In genomic region chr7:101386558-101387199, GRCh38 we compare ENCODE assay signal across 11 cellular contexts. TPM values are rescaled to one million over a fixed set of nuclear protein-coding genes. Genes with fewer than 3 reads are reported as not detected.
DNase-seq lines count a peak whose midpoint lies in the region; ATAC-seq and TF ChIP-seq lines count a peak whose summit lies in the region.
"Had no signal": no experiment of that assay in that cellular context is flagged by ENCODE, and none has a peak within 500 bp of the region (broad histone marks: within the 10 kb centered on the region; RNA-seq: fewer than 3 reads in every experiment).

No MANE protein-coding gene starts in this region.

- POLR2A ChIA-PET in activated CD8-positive, alpha-beta T cell treated with anti-CD3 and anti-CD28 coated beads, Interleukin-2, amount 10 ng/mL, durations not matched to agents 7 days and 5 days (lab: Charles Lee) = no interaction called here

- peaks cover 31% of the 10 kb centered on the region for H3K27me3 Mint-ChIP-seq in activated naive CD4-positive, alpha-beta T cell treated with anti-CD3 and anti-CD28 coated beads, Interleukin-2, amount 10 ng/mL, durations not matched to agents 7 days and 5 days
- peaks cover 15% of the 10 kb centered on the region for H3K27me3 Mint-ChIP-seq in glutamatergic neuron (ENCODE audit: unreplicated experiment)
- H3K27me3 Mint-ChIP-seq in stimulated activated memory B cell treated with anti-CD40 and anti-IgM and Interleukin-4, amounts not matched to agents 10 μg/mL and 1 μg/mL and 100 μg/mL, for 72 hours = peaks cover 18% of the 10 kb centered on the region
- H3K27me3 Mint-ChIP-seq in activated CD8-positive, alpha-beta T cell treated with anti-CD3 and anti-CD28 coated beads, Interleukin-2, amount 10 ng/mL, durations not matched to agents 7 days and 5 days (ENCODE audit: low read depth) = peaks cover 6% of the 10 kb centered on the region

- peak overlapping the region; percentile 45 for H3K27ac Mint-ChIP-seq in activated naive CD4-positive, alpha-beta T cell treated with anti-CD3 and anti-CD28 coated beads, Interleukin-2, amount 10 ng/mL, durations not matched to agents 7 days and 5 days
- peak overlapping the region; percentile 100 for H3K27ac Mint-ChIP-seq in glutamatergic neuron (ENCODE audit: unreplicated experiment)
- H3K27ac Mint-ChIP-seq in stimulated activated memory B cell treated with anti-CD40 and anti-IgM and Interleukin-4, amounts not matched to agents 10 μg/mL and 1 μg/mL and 100 μg/mL, for 72 hours = no peak overlapping the region
- H3K27ac Mint-ChIP-seq in activated CD8-positive, alpha-beta T cell treated with anti-CD3 and anti-CD28 coated beads, Interleukin-2, amount 10 ng/mL, durations not matched to agents 7 days and 5 days = no peak overlapping the region

- no peaks in the 10 kb centered on the region for H3K36me3 Mint-ChIP-seq in activated naive CD4-positive, alpha-beta T cell treated with anti-CD3 and anti-CD28 coated beads, Interleukin-2, amount 10 ng/mL, durations not matched to agents 7 days and 5 days
- H3K36me3 Mint-ChIP-seq in glutamatergic neuron (ENCODE audit: unreplicated experiment) = no peaks in the 10 kb centered on the region
- H3K36me3 Mint-ChIP-seq in stimulated activated memory B cell treated with anti-CD40 and anti-IgM and Interleukin-4, amounts not matched to agents 10 μg/mL and 1 μg/mL and 100 μg/mL, for 72 hours = no peaks in the 10 kb centered on the region
- H3K36me3 Mint-ChIP-seq in activated CD8-positive, alpha-beta T cell treated with anti-CD3 and anti-CD28 coated beads, Interleukin-2, amount 10 ng/mL, durations not matched to agents 7 days and 5 days (ENCODE audit: low read depth) = no peaks in the 10 kb centered on the region

- CTCF ChIA-PET in activated naive CD4-positive, alpha-beta T cell treated with anti-CD3 and anti-CD28 coated beads, Interleukin-2, amount 10 ng/mL, durations not matched to agents 7 days and 5 days (lab: Charles Lee) = interaction anchor here (1.4 to 2.1 kb wide), 2 partner anchors 25 to 122 kb away, joined by 3 to 7 read pairs; no protein-coding TSS in a partner anchor
- CTCF ChIA-PET in activated CD8-positive, alpha-beta T cell treated with anti-CD3 and anti-CD28 coated beads, Interleukin-2, amount 10 ng/mL, durations not matched to agents 7 days and 5 days (lab: Charles Lee) = interaction anchor here (1.1 to 1.8 kb wide), 3 partner anchors 16 to 25 kb away, joined by 3 to 6 read pairs (median 4); no protein-coding TSS in a partner anchor

- TF ChIP-seq CTCF in glutamatergic neuron (IDR thresholded peaks at IDR 0.05; ENCODE audit: partially characterized antibody, unreplicated experiment) = no peak

- H3K9me3 Mint-ChIP-seq in activated naive CD4-positive, alpha-beta T cell treated with anti-CD3 and anti-CD28 coated beads, Interleukin-2, amount 10 ng/mL, durations not matched to agents 7 days and 5 days = no peaks in the 10 kb centered on the region
- peaks cover 13% of the 10 kb centered on the region for H3K9me3 Mint-ChIP-seq in glutamatergic neuron (ENCODE audit: unreplicated experiment)
- H3K9me3 Mint-ChIP-seq in stimulated activated memory B cell treated with anti-CD40 and anti-IgM and Interleukin-4, amounts not matched to agents 10 μg/mL and 1 μg/mL and 100 μg/mL, for 72 hours = no peaks in the 10 kb centered on the region
- no peaks in the 10 kb centered on the region for H3K9me3 Mint-ChIP-seq in activated CD8-positive, alpha-beta T cell treated with anti-CD3 and anti-CD28 coated beads, Interleukin-2, amount 10 ng/mL, durations not matched to agents 7 days and 5 days (ENCODE audit: insufficient read depth)

- no peak overlapping the region for H3K4me3 Mint-ChIP-seq in activated naive CD4-positive, alpha-beta T cell treated with anti-CD3 and anti-CD28 coated beads, Interleukin-2, amount 10 ng/mL, durations not matched to agents 7 days and 5 days
- H3K4me3 Mint-ChIP-seq in glutamatergic neuron (ENCODE audit: unreplicated experiment) = peak overlapping the region; percentile 78
- no peak overlapping the region for H3K4me3 Mint-ChIP-seq in stimulated activated memory B cell treated with anti-CD40 and anti-IgM and Interleukin-4, amounts not matched to agents 10 μg/mL and 1 μg/mL and 100 μg/mL, for 72 hours
- no peak overlapping the region for H3K4me3 Mint-ChIP-seq in activated CD8-positive, alpha-beta T cell treated with anti-CD3 and anti-CD28 coated beads, Interleukin-2, amount 10 ng/mL, durations not matched to agents 7 days and 5 days

- H3K4me1 Mint-ChIP-seq in activated naive CD4-positive, alpha-beta T cell treated with anti-CD3 and anti-CD28 coated beads, Interleukin-2, amount 10 ng/mL, durations not matched to agents 7 days and 5 days = peaks cover 20% of the 10 kb centered on the region
- peaks cover 22% of the 10 kb centered on the region for H3K4me1 Mint-ChIP-seq in glutamatergic neuron (ENCODE audit: low read depth, unreplicated experiment)
- peaks cover 26% of the 10 kb centered on the region for H3K4me1 Mint-ChIP-seq in stimulated activated memory B cell treated with anti-CD40 and anti-IgM and Interleukin-4, amounts not matched to agents 10 μg/mL and 1 μg/mL and 100 μg/mL, for 72 hours
- peaks cover 28% of the 10 kb centered on the region for H3K4me1 Mint-ChIP-seq in activated CD8-positive, alpha-beta T cell treated with anti-CD3 and anti-CD28 coated beads, Interleukin-2, amount 10 ng/mL, durations not matched to agents 7 days and 5 days (ENCODE audit: low read depth)

- peak; percentile 14 for ATAC-seq in stimulated activated memory B cell treated with anti-CD40 and anti-IgM and Interleukin-4, amounts not matched to agents 10 μg/mL and 1 μg/mL and 100 μg/mL, for 72 hours
- ATAC-seq in activated CD8-positive, alpha-beta T cell treated with anti-CD3 and anti-CD28 coated beads, Interleukin-2, amount 10 ng/mL, durations not matched to agents 7 days and 5 days = no peak
- ATAC-seq in GM18907 (IDR thresholded peaks at IDR 0.05; ENCODE audit: unreplicated experiment) = no peak

- DNase-seq in activated naive CD4-positive, alpha-beta T cell treated with anti-CD3 and anti-CD28 coated beads, Interleukin-2, amount 10 ng/mL, durations not matched to agents 7 days and 5 days = no peak
- no peak for DNase-seq in activated naive CD4-positive, alpha-beta T cell treated with Interleukin-2 at 50 U/mL for 16 hours
- DNase-seq in NCI-H524 treated with DMSO at 0.1 percent for 48 hours (lab: John Stamatoyannopoulos, UW) = peak; percentile 85
- peak; percentile 94 for DNase-seq in glutamatergic neuron
- no peak for DNase-seq in activated CD8-positive, alpha-beta T cell treated with anti-CD3 and anti-CD28 coated beads, Interleukin-2, amount 10 ng/mL, durations not matched to agents 7 days and 5 days
- no peak for DNase-seq in activated CD4-positive, alpha-beta T cell treated with anti-CD3 and anti-CD28 coated beads, Interleukin-2, amount 50 U/mL, for 4 hours
- DNase-seq: activated T-cell treated with anti-CD3 and anti-CD28 coated beads, Interleukin-2, amount 50 U/mL, for 48 hours; COR-L47 had no signal

RNA-seq across cellular contexts. Expression of gene COL26A1, which starts 24.0 kb away (rescaled TPM):
- total RNA-seq in glutamatergic neuron (ENCODE audit: unreplicated experiment) = 66.2 TPM
- total RNA-seq in activated CD8-positive, alpha-beta T cell treated with anti-CD3 and anti-CD28 coated beads, Interleukin-2, amount 10 ng/mL, durations not matched to agents 7 days and 5 days = not detected
- total RNA-seq: SJSA1 had no signal

Comparison
In these comparisons a context has a peak if more than half of its experiments do, and no peak if none do; other contexts are left out.
1. DNase-seq: peak in NCI-H524 treated with DMSO at 0.1 percent for 48 hours (single experiment) and glutamatergic neuron (single experiment); none in activated naive CD4-positive, alpha-beta T cell treated with anti-CD3 and anti-CD28 coated beads, Interleukin-2, amount 10 ng/mL, durations not matched to agents 7 days and 5 days (single experiment), activated naive CD4-positive, alpha-beta T cell treated with Interleukin-2 at 50 U/mL for 16 hours (single experiment), activated CD8-positive, alpha-beta T cell treated with anti-CD3 and anti-CD28 coated beads, Interleukin-2, amount 10 ng/mL, durations not matched to agents 7 days and 5 days (single experiment) and activated CD4-positive, alpha-beta T cell treated with anti-CD3 and anti-CD28 coated beads, Interleukin-2, amount 50 U/mL, for 4 hours (0 of 2).
2. H3K27ac Mint-ChIP-seq: peak in activated naive CD4-positive, alpha-beta T cell treated with anti-CD3 and anti-CD28 coated beads, Interleukin-2, amount 10 ng/mL, durations not matched to agents 7 days and 5 days (single experiment) and glutamatergic neuron (single experiment); none in stimulated activated memory B cell treated with anti-CD40 and anti-IgM and Interleukin-4, amounts not matched to agents 10 μg/mL and 1 μg/mL and 100 μg/mL, for 72 hours (single experiment) and activated CD8-positive, alpha-beta T cell treated with anti-CD3 and anti-CD28 coated beads, Interleukin-2, amount 10 ng/mL, durations not matched to agents 7 days and 5 days (single experiment).
3. RNA of gene COL26A1, which starts 24.0 kb away (total RNA-seq): 66.2 TPM in glutamatergic neuron (single experiment); not detected in activated CD8-positive, alpha-beta T cell treated with anti-CD3 and anti-CD28 coated beads, Interleukin-2, amount 10 ng/mL, durations not matched to agents 7 days and 5 days; every median in the first group is over 10 times any median in the second.